In the genomic region with DNA sequence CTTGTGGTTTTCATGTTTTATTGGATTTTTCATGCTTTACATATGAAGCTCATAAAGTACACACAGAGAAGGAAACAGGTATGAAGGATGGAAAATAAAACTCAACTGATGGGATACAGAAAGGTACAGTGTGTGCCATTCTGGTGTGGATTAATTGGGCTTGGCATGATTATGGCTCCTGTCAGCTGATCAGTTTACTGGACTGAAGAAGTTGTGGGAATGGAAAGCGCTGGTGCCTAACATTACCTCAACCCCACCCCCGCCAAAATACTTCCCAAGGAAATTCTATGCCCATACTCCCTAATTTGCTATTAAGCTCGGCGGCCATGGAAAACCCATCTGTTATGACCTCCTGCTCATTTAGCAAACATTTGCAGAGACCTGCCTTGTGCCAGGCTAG, we compare ENCODE assay signal across 28 cellular contexts.
"Had no signal": no experiment of that assay in that cellular context is flagged by ENCODE, and none has a peak within 500 bp of the region (broad histone marks: within the 10 kb centered on the region; RNA-seq: fewer than 3 reads in every experiment).

No MANE protein-coding gene starts in this region.

- H3K27ac ChIP-seq: brain microvascular endothelial cell, cardiac muscle cell, SK-N-MC had no signal

- FAIRE-seq: TTC549 had no signal

- H3K27me3 ChIP-seq: brain microvascular endothelial cell, cardiac muscle cell had no signal

- H3K4me3 ChIP-seq: cardiac muscle cell, SK-N-MC had no signal

- H3K36me3 ChIP-seq: brain microvascular endothelial cell, cardiac muscle cell had no signal

- DNase-seq: activated CD4-positive, alpha-beta memory T cell treated with anti-CD3 and anti-CD28 coated beads for 36 hours; activated CD4-positive, alpha-beta T cell treated with anti-CD3 and anti-CD28 coated beads, Interleukin-2, amount 10 ng/mL, durations not matched to agents 7 days and 5 days; activated CD4-positive, CD25-positive, alpha-beta regulatory T cell; activated CD8-positive, alpha-beta memory T cell treated with anti-CD3 and anti-CD28 coated beads for 24 hours; activated effector memory CD4-positive, alpha-beta T cell treated with anti-CD3 and anti-CD28 coated beads, Interleukin-2, amount 50 U/mL, for 16 hours; activated naive CD4-positive, alpha-beta T cell treated with anti-CD3 and anti-CD28 coated beads for 36 hours; activated naive CD8-positive, alpha-beta T cell treated with anti-CD3 and anti-CD28 coated beads for 36 hours; activated T-cell treated with anti-CD3 and anti-CD28 coated beads, Interleukin-2, amount 50 U/mL, for 4 hours; brain microvascular endothelial cell; Kasumi-1; KBM-7; NCI-H1048; NCI-H146; NCI-H2029; NCI-H2107; NCI-H446; NCI-H526; NCI-H82; OCI-M1; RPMI8226; T-cell; T-helper 2 cell; T1000 had no signal

- ATAC-seq: activated T-cell treated with anti-CD3 and anti-CD28 coated beads, Interleukin-2, amount 50 U/mL, for 4 hours; Panc1; Right ventricle myocardium inferior; T-cell had no signal
